Comparison of ENCODE assay signal across 17 cellular contexts in the genomic region with DNA sequence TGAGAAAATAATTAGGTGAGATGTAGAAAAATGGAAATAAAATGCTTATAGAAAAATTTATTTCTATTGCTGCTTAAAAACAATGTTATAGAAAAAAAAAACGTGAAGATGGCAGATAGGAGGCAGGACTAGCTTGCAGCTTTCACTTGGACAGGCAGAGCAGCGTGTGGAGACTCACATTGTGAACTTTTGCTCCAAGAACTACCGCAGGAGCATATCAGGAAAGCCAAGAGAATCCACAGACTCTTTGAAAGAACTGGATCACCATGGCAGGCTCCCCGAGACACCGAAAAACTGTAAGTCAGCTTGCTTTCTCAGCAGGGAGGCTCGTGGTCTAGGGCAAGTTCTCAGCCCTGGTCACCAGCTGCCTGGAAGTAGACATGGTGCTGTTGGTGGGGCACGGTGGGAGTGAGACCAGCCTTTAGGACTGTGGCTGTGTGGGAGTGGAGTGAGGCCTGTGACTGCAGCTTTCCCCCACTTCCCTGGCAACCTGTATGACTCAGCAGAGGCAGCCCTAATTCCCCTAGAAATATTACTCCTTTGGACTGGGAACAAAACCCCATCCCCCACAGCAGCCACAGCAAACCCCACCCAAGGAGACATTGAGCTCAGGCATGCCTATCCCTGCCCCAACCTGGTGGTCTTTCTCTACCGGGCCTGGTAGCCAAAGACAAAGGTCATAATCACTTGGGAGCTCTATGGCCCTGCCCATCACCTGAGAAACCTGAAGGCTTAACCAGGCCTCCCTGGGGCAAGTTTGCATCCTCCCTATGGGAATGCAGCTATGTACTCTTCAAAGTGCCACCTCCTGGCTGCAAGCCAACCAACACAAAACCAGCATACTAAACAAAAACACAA. TPM values are rescaled to one million over a fixed set of nuclear protein-coding genes. Genes with fewer than 3 reads are reported as not detected.
DNase-seq lines count a peak whose midpoint lies in the region; ATAC-seq and TF ChIP-seq lines count a peak whose summit lies in the region.
"Had no signal": no experiment of that assay in that cellular context is flagged by ENCODE, and none has a peak within 500 bp of the region (broad histone marks: within the 10 kb centered on the region; RNA-seq: fewer than 3 reads in every experiment).

No MANE protein-coding gene starts in this region.

- POLR2A ChIA-PET in AG04450 (lab: Yijun Ruan, JAX), result no interaction called here

- H3K9me3 ChIP-seq in AG04450 (ENCODE audit: control insufficient read depth, insufficient read depth, low read length) (no peaks in the 10 kb centered on the region), HUES64 (ENCODE audit: insufficient read depth, low read depth, low read length) (no peaks in the 10 kb centered on the region), hepatocyte (ENCODE audit: low read depth) (no peaks in the 10 kb centered on the region), tibial artery (no peaks in the 10 kb centered on the region)

- H3K4me3 ChIP-seq in AG04450 (ENCODE audit: low read depth, low read length) (no peak overlapping the region), HUES64 (ENCODE audit: low read length) (no peak overlapping the region), hepatocyte (no peak overlapping the region), tibial artery (no peak overlapping the region)
- H3K4me3 ChIP-seq: coronary artery had no signal

- CTCF ChIA-PET in AG04450 (lab: Charles Lee), result no interaction called here

- peak overlapping the region; percentile 11 for H3K27ac ChIP-seq in AG04450 (ENCODE audit: low read depth, low read length)
- peak overlapping the region; percentile 65; the same call in 1 of the 2 replicates for H3K27ac ChIP-seq in HUES64 (ENCODE audit: low read depth, low read length)
- peak overlapping the region; percentile 54 for H3K27ac ChIP-seq in hepatocyte
- no peak overlapping the region for H3K27ac ChIP-seq in tibial artery
- H3K27ac ChIP-seq: coronary artery, VCaP had no signal

- DNase-seq in AG04450 (ENCODE audit: low read depth, low spot score) (no peak), SW480 (ENCODE audit: low spot score) (peak; percentile 29), hepatocyte (ENCODE audit: low spot score) (no peak), NCI-H1105 treated with DMSO at 0.1 percent for 48 hours (lab: John Stamatoyannopoulos, UW) (no peak), tibial artery (no peak)
- DNase-seq in stimulated activated CD4-positive, alpha-beta T cell treated with anti-CD3 and anti-CD28 coated beads, Interleukin-1b, Interleukin-23, amount 100 ng/mL, for 48 hours, result no peak
- DNase-seq: activated CD8-positive, alpha-beta T cell treated with anti-CD3 and anti-CD28 coated beads for 36 hours; hippocampal formation; NCI-H1092 treated with DMSO at 0.1 percent for 48 hours; NCI-H2171 treated with DMSO at 0.1 percent for 48 hours; substantia nigra had no signal

- intact Hi-C loops in tibial artery (cut with DNase I; ENCODE audit: low total_unique reads), result no loop called here

- H3K79me2 ChIP-seq in hepatocyte, result no peaks in the 10 kb centered on the region

- H3K36me3 ChIP-seq in HUES64 (ENCODE audit: insufficient read depth, low read length), result no peaks in the 10 kb centered on the region
- no peaks in the 10 kb centered on the region for H3K36me3 ChIP-seq in hepatocyte (replicated peaks; ENCODE audit: insufficient read depth, low read depth)
- no peaks in the 10 kb centered on the region for H3K36me3 ChIP-seq in tibial artery

- H3K9me2 ChIP-seq in hepatocyte (replicated peaks; ENCODE audit: insufficient read depth), result no peaks in the 10 kb centered on the region

- no peaks in the 10 kb centered on the region for H4K20me1 ChIP-seq in hepatocyte (ENCODE audit: insufficient read depth, poor library complexity, severe bottlenecking)

- TF ChIP-seq CTCF in AG04450 (IDR thresholded peaks at IDR 0.05; ENCODE audit: low read depth, low read length), result no peak
- TF ChIP-seq CTCF in hepatocyte (IDR thresholded peaks at IDR 0.05; ENCODE audit: poor library complexity), result no peak
- no peak for TF ChIP-seq CTCF in tibial artery (IDR thresholded peaks at IDR 0.05)

- H3K4me2 ChIP-seq in hepatocyte, result no peak overlapping the region

- H2AFZ ChIP-seq in hepatocyte, result no peak overlapping the region

- H3K4me1 ChIP-seq in HUES64 (ENCODE audit: insufficient read depth, low read length), result no peaks in the 10 kb centered on the region
- no peaks in the 10 kb centered on the region for H3K4me1 ChIP-seq in hepatocyte (ENCODE audit: insufficient read depth)
- H3K4me1 ChIP-seq in tibial artery, result no peaks in the 10 kb centered on the region

- H3K9ac ChIP-seq in HUES64 (ENCODE audit: low read depth, low read length), result no peak overlapping the region

- no peak for ATAC-seq in GM18519 (IDR thresholded peaks at IDR 0.05; ENCODE audit: low FRiP score, unreplicated experiment)
- ATAC-seq: activated CD8-positive, alpha-beta T cell treated with anti-CD3 and anti-CD28 coated beads for 36 hours had no signal

- H3K27me3 ChIP-seq in AG04450 (ENCODE audit: control insufficient read depth, insufficient read depth, low read length) (no peaks in the 10 kb centered on the region), HUES64 (ENCODE audit: insufficient read depth, low read length) (no peaks in the 10 kb centered on the region), hepatocyte (no peaks in the 10 kb centered on the region), tibial artery (no peaks in the 10 kb centered on the region)

- 88% methylated on average over 8 of the region's 8 CpGs for WGBS in HUES64
- 83% methylated on average over 8 of the region's 8 CpGs for WGBS in hepatocyte (ENCODE audit: low lambda C conversion rate, missing lambda C conversion rate)

RNA-seq across cellular contexts. Expression of a gene that starts 22.8 kb away (rescaled TPM):
- polyA plus RNA-seq in AG04450 (2011; rRNA removed) (not detected in 2 replicates), hepatocyte (1.4 TPM in 1 of 2 replicates, not detected in the other)
- polyA minus RNA-seq in AG04450 (2011; rRNA and poly(A)+ RNA removed), result not detected in 2 replicates
- polyA plus RNA-seq in HUES64 (2013, experiment 1 of 2), result not detected
- polyA plus RNA-seq in HUES64 (2013, experiment 2 of 2), result not detected
- 0.60 and 1.2 TPM in 2 replicates for total RNA-seq in hepatocyte
- total RNA-seq: activated CD8-positive, alpha-beta T cell treated with anti-CD3 and anti-CD28 coated beads for 36 hours; esophagus mucosa; HT-29 had no signal

Comparison
In these comparisons a context has a peak if more than half of its experiments do, and no peak if none do; other contexts are left out.
1. H3K27ac ChIP-seq: peak in AG04450 (single experiment), HUES64 (single experiment) and hepatocyte (single experiment); none in tibial artery (0 of 2).